12 cellular contexts compared by ENCODE assay signal in the genomic region with DNA sequence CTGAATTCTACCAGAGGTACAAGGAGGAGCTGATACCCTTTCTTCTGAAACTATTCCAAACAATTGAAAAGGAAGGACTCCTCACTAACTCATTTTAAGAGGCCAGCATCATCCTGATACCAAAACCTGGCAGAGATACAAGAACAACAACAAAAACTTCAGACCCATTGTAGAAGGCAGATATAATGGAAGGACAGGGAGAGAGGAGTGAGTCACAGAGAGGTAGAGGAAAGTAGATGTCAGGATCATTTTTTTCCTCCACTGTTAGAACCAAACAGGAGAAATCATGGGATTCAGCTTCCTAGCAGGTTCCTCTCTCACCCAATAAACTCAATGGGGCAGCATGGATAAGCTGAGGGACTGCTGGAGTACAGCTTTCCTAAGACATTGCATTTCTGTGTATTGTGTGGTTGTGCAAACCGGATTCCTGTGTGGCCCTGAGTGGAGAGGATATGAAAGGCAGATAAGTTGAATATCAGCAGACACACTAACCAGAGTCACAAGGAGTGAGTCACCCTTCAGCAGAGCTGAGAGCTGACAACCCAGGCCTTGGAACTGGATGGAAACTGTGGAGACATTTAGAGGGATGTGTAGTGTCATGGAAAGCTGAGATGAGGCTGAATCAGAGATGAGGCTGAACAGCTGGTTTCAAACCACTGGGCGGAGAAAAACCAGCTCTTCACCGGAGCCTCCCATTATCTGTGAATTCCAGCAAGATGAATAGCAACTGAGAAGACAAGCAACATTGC.
A peak's percentile ranks its signal among the peaks of the same experiment; 100 is the strongest.
DNase-seq lines count a peak whose midpoint lies in the region; ATAC-seq, FAIRE-seq and TF ChIP-seq lines count a peak whose summit lies in the region.
"Had no signal": no experiment of that assay in that cellular context is flagged by ENCODE, and none has a peak within 500 bp of the region (broad histone marks: within the 10 kb centered on the region; RNA-seq: fewer than 3 reads in every experiment).

No MANE protein-coding gene starts in this region.

- H3K4me3 ChIP-seq in breast epithelium (no peak overlapping the region), bronchial epithelial cell (ENCODE audit: low read depth, low read length) (no peak overlapping the region), kidney epithelial cell (ENCODE audit: low read depth, low read length) (no peak overlapping the region), aorta (ENCODE audit: low read length in 2 of 2) (no peak overlapping the region)
- H3K4me3 ChIP-seq: skin epidermis, tibial nerve had no signal

- H3K4me1 ChIP-seq in breast epithelium (no peaks in the 10 kb centered on the region), aorta (ENCODE audit: control insufficient read depth in 1 of 2, insufficient read depth in 2 of 2, low read length in 2 of 2) (no peaks in the 10 kb centered on the region)
- H3K4me1 ChIP-seq: tibial nerve had no signal

- no peaks in the 10 kb centered on the region for H3K27me3 Mint-ChIP-seq in MCF 10A (ENCODE audit: insufficient read depth, unreplicated experiment)

- H3K36me3 ChIP-seq in breast epithelium = no peaks in the 10 kb centered on the region
- H3K36me3 ChIP-seq in bronchial epithelial cell (ENCODE audit: control insufficient read depth, insufficient read depth, low read length) = no peaks in the 10 kb centered on the region
- H3K36me3 ChIP-seq in kidney epithelial cell (ENCODE audit: control insufficient read depth, insufficient read depth, low read length) = no peaks in the 10 kb centered on the region
- no peaks in the 10 kb centered on the region for H3K36me3 ChIP-seq in aorta (ENCODE audit: control insufficient read depth in 1 of 2, insufficient read depth in 2 of 2, low read length in 1 of 2)
- H3K36me3 ChIP-seq: tibial nerve had no signal

- CTCF ChIA-PET in MCF 10A (lab: Yijun Ruan, JAX) = interaction anchor here (0.9 to 1.7 kb wide), 2 partner anchors 9 to 90 kb away, joined by 4 read pairs; no protein-coding TSS in a partner anchor

- no peak for TF ChIP-seq POLR2A in breast epithelium (IDR thresholded peaks at IDR 0.05)

- H3K27ac ChIP-seq in breast epithelium = no peak overlapping the region
- H3K27ac ChIP-seq in aorta (ENCODE audit: low read depth in 1 of 2, low read length in 2 of 2) = no peak overlapping the region
- H3K27ac ChIP-seq: tibial nerve had no signal

- TF ChIP-seq CTCF in MCF 10A (IDR thresholded peaks at IDR 0.05; ENCODE audit: unreplicated experiment) (no peak), breast epithelium (IDR thresholded peaks at IDR 0.05) (no peak), bronchial epithelial cell (IDR thresholded peaks at IDR 0.05; ENCODE audit: insufficient read depth, low read length, severe bottlenecking) (no peak), kidney epithelial cell (IDR thresholded peaks at IDR 0.05; ENCODE audit: insufficient read depth, low read length, poor library complexity, severe bottlenecking) (no peak), GM20000 (IDR thresholded peaks at IDR 0.05; ENCODE audit: extremely low read depth, missing control alignments) (no peak)

- peak; percentile 93 for FAIRE-seq in bronchial epithelial cell (lab: Jason Lieb, UNC)

- no peaks in the 10 kb centered on the region for H3K36me3 Mint-ChIP-seq in MCF 10A (ENCODE audit: insufficient read depth, unreplicated experiment)

- intact Hi-C loops in MCF 10A (cut with micrococcal nuclease) = no loop called here
- intact Hi-C loops in breast epithelium (cut with DNase I; ENCODE audit: low total_unique reads) = no loop called here
- intact Hi-C loops in aorta (cut with DNase I) = no loop called here

- H3K27ac Mint-ChIP-seq in MCF 10A (ENCODE audit: low read depth, unreplicated experiment) = peak overlapping the region; percentile 84

- no peaks in the 10 kb centered on the region for H3K9me3 Mint-ChIP-seq in MCF 10A (ENCODE audit: unreplicated experiment)

- H3K4me3 Mint-ChIP-seq in MCF 10A (ENCODE audit: unreplicated experiment) = no peak overlapping the region

- peak; percentile 67 for DNase-seq in MCF 10A (ENCODE audit: unreplicated experiment)
- no peak for DNase-seq in breast epithelium (ENCODE audit: low spot score in 2 of 2)
- DNase-seq in bronchial epithelial cell (ENCODE audit: low read depth) = peak; percentile 92
- peak; percentile 84 for DNase-seq in kidney epithelial cell (ENCODE audit: low read depth)
- DNase-seq in aorta = peak in 1 of 2 donors; percentile 50
- no peak for DNase-seq in GM20000 (ENCODE audit: low spot score)
- no peak for DNase-seq in stimulated activated naive CD4-positive, alpha-beta T cell (lab: John Stamatoyannopoulos, UW)
- no peak for DNase-seq in AML-193 (lab: John Stamatoyannopoulos, UW)
- DNase-seq: activated CD4-positive, alpha-beta T cell treated with anti-CD3 and anti-CD28 coated beads, Interleukin-2, amount 50 U/mL, for 48 hours; NCI-H446 had no signal

- BruUV-seq in MCF 10A (replicated peaks; lab: Mats Ljungman, UMichigan) = no TSS peak

- peaks cover 14% of the 10 kb centered on the region for H3K4me1 Mint-ChIP-seq in MCF 10A (ENCODE audit: insufficient read depth, unreplicated experiment)

- H3K27me3 ChIP-seq in breast epithelium (no peaks in the 10 kb centered on the region), bronchial epithelial cell (ENCODE audit: control insufficient read depth, insufficient read depth, low read length) (no peaks in the 10 kb centered on the region), kidney epithelial cell (ENCODE audit: control insufficient read depth, insufficient read depth, low read length) (no peaks in the 10 kb centered on the region), aorta (ENCODE audit: control insufficient read depth in 1 of 2, insufficient read depth in 2 of 2, low read length in 1 of 2) (no peaks in the 10 kb centered on the region)
- H3K27me3 ChIP-seq: tibial nerve had no signal

- WGBS in aorta, 2 donors = 73 to 81% methylated on average over 3 of the region's 3 CpGs

- peak; percentile 46 for ATAC-seq in aorta (ENCODE audit: low FRiP score)

- POLR2A ChIA-PET in MCF 10A (lab: Yijun Ruan, JAX) = interaction anchor here (0.6 to 1.1 kb wide), 3 partner anchors 9 to 88 kb away, joined by 3 to 4 read pairs (median 3); no protein-coding TSS in a partner anchor

- H3K9me3 ChIP-seq in breast epithelium = no peaks in the 10 kb centered on the region
- H3K9me3 ChIP-seq in aorta (ENCODE audit: control insufficient read depth, low read length) = no peaks in the 10 kb centered on the region
- H3K9me3 ChIP-seq: tibial nerve had no signal

Comparison
In these comparisons a context has a peak if more than half of its experiments do, and no peak if none do; other contexts are left out.
1. DNase-seq: peak in MCF 10A (single experiment), bronchial epithelial cell (single experiment) and kidney epithelial cell (single experiment); none in breast epithelium (0 of 2), GM20000 (single experiment), stimulated activated naive CD4-positive, alpha-beta T cell (0 of 6) and AML-193 (0 of 2).